In genomic region chr1:227213426-227213825, GRCh38 we compare ENCODE assay signal across 19 cellular contexts.
"Had no signal": no experiment of that assay in that cellular context is flagged by ENCODE, and none has a peak within 500 bp of the region (broad histone marks: within the 10 kb centered on the region; RNA-seq: fewer than 3 reads in every experiment).

No MANE protein-coding gene starts in this region.

- H3K4me3 ChIP-seq: SJCRH30, SK-N-MC had no signal

- H3K27ac ChIP-seq: RWPE1, SJCRH30 had no signal

- FAIRE-seq: HepG2 had no signal

- H3K27me3 ChIP-seq: SJCRH30 had no signal

- DNase-seq: IMR-90, Karpas-422, KG1, MM.1S, NCI-H1092 treated with DMSO at 0.1 percent for 48 hours, NCI-H1694, NCI-H187 treated with DMSO at 0.1 percent for 48 hours, NCI-H2029 treated with DMSO at 0.1 percent for 48 hours, NCI-H2171 treated with DMSO at 0.1 percent for 48 hours, NCI-H2227 treated with DMSO at 0.1 percent for 48 hours, NCI-H524, NCI-H526 treated with DMSO at 0.1 percent for 48 hours, NCI-H774, SHP77, SJCRH30, T-cell had no signal
